In the genomic region with DNA sequence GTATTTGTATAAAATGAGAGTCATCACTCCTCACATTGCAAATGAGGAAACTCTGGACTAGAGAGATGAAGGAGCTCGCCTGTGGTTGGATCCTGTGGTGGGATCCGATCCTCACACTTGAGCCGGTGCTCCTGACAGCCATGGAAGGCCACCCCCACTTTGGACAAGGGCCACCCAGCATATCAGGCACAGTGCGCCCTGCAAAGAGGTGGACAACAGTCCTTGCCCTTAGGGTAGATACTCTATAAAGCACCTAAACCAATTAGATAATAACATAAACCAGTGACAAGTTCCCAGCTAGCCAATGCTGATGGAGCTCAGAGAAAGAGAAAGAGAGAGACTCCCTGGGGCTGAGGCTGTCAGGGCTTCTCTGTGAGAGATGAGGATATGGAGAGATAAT, we compare ENCODE assay signal across 9 cellular contexts.
"Had no signal": no experiment of that assay in that cellular context is flagged by ENCODE, and none has a peak within 500 bp of the region (broad histone marks: within the 10 kb centered on the region; RNA-seq: fewer than 3 reads in every experiment).

No MANE protein-coding gene starts in this region.

- H3K27ac ChIP-seq: GM23248 had no signal

- H3K4me3 ChIP-seq: GM23248, GM23338, HAP-1 had no signal

- H3K36me3 ChIP-seq: HAP-1 had no signal

- ATAC-seq: GM23338, HCT116 had no signal

- H3K4me1 ChIP-seq: HAP-1 had no signal

- H3K9ac ChIP-seq: GM23248 had no signal

- H2AFZ ChIP-seq: GM23248, GM23338 had no signal

- H3K9me3 ChIP-seq: HAP-1 had no signal

- H3K4me2 ChIP-seq: GM23338 had no signal

- DNase-seq: GOT3, H7, H9, HCEC 1CT, HFFc6 had no signal
